ENCODE assay signal across 20 cellular contexts in genomic region chr5:142819292-142819691, GRCh38. TPM values are rescaled to one million over a fixed set of nuclear protein-coding genes. Genes with fewer than 3 reads are reported as not detected.
DNase-seq lines count a peak whose midpoint lies in the region; ATAC-seq, FAIRE-seq and TF ChIP-seq lines count a peak whose summit lies in the region.
"Had no signal": no experiment of that assay in that cellular context is flagged by ENCODE, and none has a peak within 500 bp of the region (broad histone marks: within the 10 kb centered on the region; RNA-seq: fewer than 3 reads in every experiment).

No MANE protein-coding gene starts in this region.

- H3K9me3 Mint-ChIP-seq in type B pancreatic cell = peaks cover 6% of the 10 kb centered on the region
- H3K9me3 Mint-ChIP-seq in activated T-helper 17 cell treated with anti-CD3 and anti-CD28 coated beads, Interleukin-2, amount 50 U/mL, for 72 hours = no peaks in the 10 kb centered on the region
- H3K9me3 Mint-ChIP-seq: H9, neural crest cell had no signal

- H3K4me1 ChIP-seq in SK-N-SH (ENCODE audit: control insufficient read depth in 1 of 2, insufficient read depth in 2 of 2, low read depth in 1 of 2, low read length in 1 of 2) (peaks cover 46 to 47% of the 10 kb centered on the region in 2 experiments), liver (ENCODE audit: control insufficient read depth in 4 of 4, insufficient read depth in 4 of 4, low read length in 3 of 4) (peaks cover 11 to 70% (median 56%) of the 10 kb centered on the region in 4 donors)

- no peaks in the 10 kb centered on the region for H3K79me2 ChIP-seq in SK-N-SH (ENCODE audit: insufficient read depth)

- POLR2A ChIA-PET in SK-N-SH (lab: Yijun Ruan, JAX) = no interaction called here

- TF ChIP-seq RAD21 in SK-N-SH (IDR thresholded peaks at IDR 0.05; ENCODE audit: low read length) (no peak), liver (IDR thresholded peaks at IDR 0.05) (no peak)

- no peaks in the 10 kb centered on the region for H3K9me2 ChIP-seq in SK-N-SH

- TF ChIP-seq CTCF in SK-N-SH (IDR thresholded peaks at IDR 0.05) (no peak), bronchial epithelial cell (IDR thresholded peaks at IDR 0.05; ENCODE audit: insufficient read depth, low read length, severe bottlenecking) (no peak), liver (IDR thresholded peaks at IDR 0.05; ENCODE audit: low read depth, low read length, missing input control) (no peak), type B pancreatic cell (conservative IDR thresholded peaks at IDR 0.05) (no peak)

- CTCF ChIA-PET in SK-N-SH (lab: Yijun Ruan, JAX) = no interaction called here

- peaks cover 3% of the 10 kb centered on the region for H3K36me3 Mint-ChIP-seq in type B pancreatic cell
- H3K36me3 Mint-ChIP-seq in activated T-helper 17 cell treated with anti-CD3 and anti-CD28 coated beads, Interleukin-2, amount 50 U/mL, for 72 hours (ENCODE audit: low read depth) = no peaks in the 10 kb centered on the region

- ATAC-seq in SK-N-SH treated with all-trans-retinoic acid at 6 μM for 48 hours (peak; percentile 8; the same call in 1 of the 3 replicates), GM21825 (IDR thresholded peaks at IDR 0.05; ENCODE audit: unreplicated experiment) (no peak)
- no peak for ATAC-seq in activated T-helper 17 cell treated with anti-CD3 and anti-CD28 coated beads, Interleukin-2, amount 50 U/mL, for 72 hours (replicated peaks)
- ATAC-seq: activated naive CD4-positive, alpha-beta T cell treated with anti-CD3 and anti-CD28 coated beads, Interleukin-2, amount 50 U/mL, for 72 hours; gastrocnemius medialis had no signal

- H3K4me3 Mint-ChIP-seq in type B pancreatic cell = peak overlapping the region; percentile 3
- no peak overlapping the region for H3K4me3 Mint-ChIP-seq in activated T-helper 17 cell treated with anti-CD3 and anti-CD28 coated beads, Interleukin-2, amount 50 U/mL, for 72 hours
- H3K4me3 Mint-ChIP-seq: activated T-cell treated with anti-CD3 and anti-CD28 coated beads, Interleukin-2, amount 50 U/mL, for 24 hours; CD14-positive monocyte; H9; neural crest cell had no signal

- H3K27me3 Mint-ChIP-seq in type B pancreatic cell = no peaks in the 10 kb centered on the region
- H3K27me3 Mint-ChIP-seq in activated T-helper 17 cell treated with anti-CD3 and anti-CD28 coated beads, Interleukin-2, amount 50 U/mL, for 72 hours = no peaks in the 10 kb centered on the region
- H3K27me3 Mint-ChIP-seq: activated T-cell treated with anti-CD3 and anti-CD28 coated beads, Interleukin-2, amount 50 U/mL, for 24 hours had no signal

- no peak overlapping the region for H2AFZ ChIP-seq in SK-N-SH (ENCODE audit: low read depth)

- no peaks in the 10 kb centered on the region for H3K27me3 ChIP-seq in SK-N-SH (ENCODE audit: insufficient read depth)
- no peaks in the 10 kb centered on the region for H3K27me3 ChIP-seq in bronchial epithelial cell (ENCODE audit: control insufficient read depth, insufficient read depth, low read length)
- H3K27me3 ChIP-seq in liver (ENCODE audit: control insufficient read depth in 4 of 4, insufficient read depth in 4 of 4, low read length in 3 of 4) = no peaks in the 10 kb centered on the region
- H3K27me3 ChIP-seq: brain microvascular endothelial cell, gastrocnemius medialis had no signal

- H3K9me3 ChIP-seq in SK-N-SH (no peaks in the 10 kb centered on the region), liver (ENCODE audit: control insufficient read depth in 4 of 4, low read length in 3 of 4) (no peaks in the 10 kb centered on the region)
- H3K9me3 ChIP-seq: gastrocnemius medialis had no signal

- H3K27ac ChIP-seq in SK-N-SH (ENCODE audit: low read depth in 2 of 2, low read length in 1 of 2) (peak overlapping the region in 1 of 2 experiments; percentile 16; a peak in 2 of 4 replicates), liver (ENCODE audit: low read depth in 1 of 2, low read length in 2 of 2) (peak overlapping the region; percentile 33 to 40)
- H3K27ac ChIP-seq: brain microvascular endothelial cell, gastrocnemius medialis, HL-60 had no signal

- H3K4me3 ChIP-seq in SK-N-SH (ENCODE audit: low read depth in 2 of 2, low read length in 1 of 2) (no peak overlapping the region), bronchial epithelial cell (ENCODE audit: low read depth, low read length) (no peak overlapping the region), liver (ENCODE audit: low read depth in 1 of 3, low read length in 3 of 3) (no peak overlapping the region)
- H3K4me3 ChIP-seq: gastrocnemius medialis had no signal

- H3K27ac Mint-ChIP-seq in type B pancreatic cell = no peak overlapping the region
- no peak overlapping the region for H3K27ac Mint-ChIP-seq in activated T-helper 17 cell treated with anti-CD3 and anti-CD28 coated beads, Interleukin-2, amount 50 U/mL, for 72 hours
- H3K27ac Mint-ChIP-seq: activated naive CD4-positive, alpha-beta T cell treated with anti-CD3 and anti-CD28 coated beads, Interleukin-2, amount 50 U/mL, for 72 hours; activated T-cell treated with anti-CD3 and anti-CD28 coated beads, Interleukin-2, amount 50 U/mL, for 24 hours had no signal

- H3K4me1 Mint-ChIP-seq in type B pancreatic cell (ENCODE audit: unreplicated experiment) = peaks cover 32% of the 10 kb centered on the region
- H3K4me1 Mint-ChIP-seq in activated T-helper 17 cell treated with anti-CD3 and anti-CD28 coated beads, Interleukin-2, amount 50 U/mL, for 72 hours = peaks cover 41% of the 10 kb centered on the region

- TF ChIP-seq EP300 in SK-N-SH (IDR thresholded peaks at IDR 0.05; ENCODE audit: borderline replicate concordance in 1 of 2, low read depth in 1 of 2, low read length in 1 of 2) = no peak

- peaks cover 24% of the 10 kb centered on the region for H3F3A ChIP-seq in SK-N-SH (replicated peaks; ENCODE audit: insufficient read depth)

- DNase-seq in SK-N-SH = no peak
- DNase-seq in bronchial epithelial cell (ENCODE audit: low read depth) = peak; percentile 79
- DNase-seq in type B pancreatic cell (ENCODE audit: extremely low spot score, unreplicated experiment) = no peak
- DNase-seq in NCI-H2029 (lab: John Stamatoyannopoulos, UW) = no peak
- DNase-seq: activated CD4-positive, alpha-beta T cell treated with anti-CD3 and anti-CD28 coated beads, Interleukin-2, amount 50 U/mL, for 4 hours; activated T-cell treated with anti-CD3 and anti-CD28 coated beads, Interleukin-2, amount 50 U/mL, for 24 hours; brain microvascular endothelial cell; gastrocnemius medialis; H9; KG1; NCI-H1436; retina had no signal

- H3K4me2 ChIP-seq in SK-N-SH = no peak overlapping the region

- H4K20me1 ChIP-seq in SK-N-SH (ENCODE audit: insufficient read depth) = no peaks in the 10 kb centered on the region

- no peak for FAIRE-seq in bronchial epithelial cell (lab: Jason Lieb, UNC)

- H3K36me3 ChIP-seq in SK-N-SH (replicated peaks in 1 of 2; ENCODE audit: control insufficient read depth in 1 of 2, insufficient read depth in 2 of 2, low read length in 1 of 2) = no peaks in the 10 kb centered on the region
- no peaks in the 10 kb centered on the region for H3K36me3 ChIP-seq in bronchial epithelial cell (ENCODE audit: control insufficient read depth, insufficient read depth, low read length)
- H3K36me3 ChIP-seq in liver (ENCODE audit: control insufficient read depth in 4 of 4, insufficient read depth in 3 of 4, low read depth in 1 of 4, low read length in 3 of 4) = no peaks in the 10 kb centered on the region
- H3K36me3 ChIP-seq: brain microvascular endothelial cell, gastrocnemius medialis had no signal

- H3K9ac ChIP-seq in SK-N-SH (no peak overlapping the region), liver (ENCODE audit: low read depth in 1 of 2, low read length in 2 of 2) (no peak overlapping the region)

TF ChIP-seq in SK-N-SH treated with all-trans-retinoic acid at 6 μM for 48 hours, 23 proteins besides CTCF, POLR2A, EP300 and RAD21 (continues in another document):
- TF ChIP-seq BACH2 (CRISPR knock-in tag; IDR thresholded peaks at IDR 0.05; ENCODE audit: borderline replicate concordance) (no peak), ARNTL (CRISPR knock-in tag; IDR thresholded peaks at IDR 0.05; ENCODE audit: borderline replicate concordance, low read depth) (no peak), ESRRG (CRISPR knock-in tag; IDR thresholded peaks at IDR 0.05) (no peak), ZNF8 (CRISPR knock-in tag; IDR thresholded peaks at IDR 0.05) (no peak)

TF ChIP-seq in SK-N-SH, 30 proteins besides CTCF, POLR2A, EP300 and RAD21 (continues in another document):
- no peak for TF ChIP-seq GABPA (IDR thresholded peaks at IDR 0.05; ENCODE audit: low read depth)
- no peak for TF ChIP-seq MEF2A (IDR thresholded peaks at IDR 0.05; ENCODE audit: borderline replicate concordance, low read depth)
- TF ChIP-seq FOXM1 (IDR thresholded peaks at IDR 0.05; ENCODE audit: low read depth) = no peak
- no peak for TF ChIP-seq JUND (IDR thresholded peaks at IDR 0.05)
- no peak for TF ChIP-seq TAF1 (IDR thresholded peaks at IDR 0.05; ENCODE audit: borderline replicate concordance, low read depth, low read length)
- TF ChIP-seq NRF1 (IDR thresholded peaks at IDR 0.05; ENCODE audit: low read depth, low read length) = no peak
- no peak for TF ChIP-seq RFX5 (IDR thresholded peaks at IDR 0.05; ENCODE audit: low read length)

RNA-seq across cellular contexts. Expression of gene ARHGAP26, which starts 49.1 kb away (rescaled TPM):
- polyA plus RNA-seq in SK-N-SH (2012; rRNA removed) = 6.1 and 8.4 TPM in 2 replicates
- 4.4 and 4.6 TPM in 2 replicates for polyA plus RNA-seq in SK-N-SH (2012; cell fraction: cytosol; rRNA removed)
- 19.4 and 33.8 TPM in 2 replicates for polyA plus RNA-seq in SK-N-SH (2012; cell fraction: nucleus; rRNA removed)
- 17.1 and 23.8 TPM in 2 replicates for total RNA-seq in bronchial epithelial cell
- total RNA-seq in liver = 10 to 100 TPM in 1 of 2 donors, 1 to 10 TPM in 1; 4.4 to 16.7 TPM
- 1 to 10 TPM; 1.8 to 3.9 TPM for polyA plus RNA-seq in liver
- 18.7 and 24.1 TPM in 2 replicates for total RNA-seq in type B pancreatic cell (ENCODE audit: low replicate concordance)
- 10 to 100 TPM in 1 of 2 donors, 1 to 10 TPM in 1; 7.8 to 12.0 TPM for total RNA-seq in activated T-helper 17 cell treated with anti-CD3 and anti-CD28 coated beads, Interleukin-2, amount 50 U/mL, for 72 hours
